ENCODE assay signal across 8 cellular contexts in genomic region chr17:42832213-42832933, GRCh38. TPM values are rescaled to one million over a fixed set of nuclear protein-coding genes. Genes with fewer than 3 reads are reported as not detected.
DNase-seq lines count a peak whose midpoint lies in the region; ATAC-seq, FAIRE-seq and TF ChIP-seq lines count a peak whose summit lies in the region.

No MANE protein-coding gene starts in this region.

- no peaks in the 10 kb centered on the region for H3K4me1 ChIP-seq in endodermal cell (ENCODE audit: control insufficient read depth, insufficient read depth, low read length)
- H3K4me1 ChIP-seq in neuron (ENCODE audit: insufficient read depth, low read length) = peaks cover 17% of the 10 kb centered on the region

- H3K36me3 ChIP-seq in endodermal cell (ENCODE audit: control insufficient read depth, insufficient read depth, low read length) (peaks cover 25% of the 10 kb centered on the region), neuron (ENCODE audit: insufficient read depth, low read length) (peaks cover 26% of the 10 kb centered on the region)

- no peak for FAIRE-seq in H54 (lab: Jason Lieb, UNC)

- H3K27ac ChIP-seq in endodermal cell (ENCODE audit: low read depth, low read length) = no peak overlapping the region

- peak; percentile 2 for ATAC-seq in GM21360 (IDR thresholded peaks at IDR 0.05; ENCODE audit: unreplicated experiment)

- no peaks in the 10 kb centered on the region for H3K9me3 ChIP-seq in endodermal cell (ENCODE audit: control insufficient read depth, low read length)
- no peaks in the 10 kb centered on the region for H3K9me3 ChIP-seq in neuron (ENCODE audit: low read length)

- H3K27me3 Mint-ChIP-seq in endodermal cell (ENCODE audit: insufficient read depth) = peaks cover 18% of the 10 kb centered on the region

- H3K4me3 ChIP-seq in NB4 (ENCODE audit: low read depth, low read length) (peak overlapping the region; percentile 99), endodermal cell (ENCODE audit: low read length) (peak overlapping the region; percentile 94), neuron (ENCODE audit: low read length) (peak overlapping the region; percentile 65)

- H3K27ac Mint-ChIP-seq in endodermal cell = peak overlapping the region; percentile 99

- peak overlapping the region; percentile 69 for H2AFZ ChIP-seq in neuron (ENCODE audit: low read depth, low read length)

- H3K4me1 Mint-ChIP-seq in endodermal cell = peaks cover 17% of the 10 kb centered on the region

- TF ChIP-seq POLR2A in NB4 (IDR thresholded peaks at IDR 0.05; ENCODE audit: extremely low read depth, insufficient read length) (no peak), H54 (IDR thresholded peaks at IDR 0.05; ENCODE audit: low read depth, low read length) (no peak)

- no peaks in the 10 kb centered on the region for H3K9me3 Mint-ChIP-seq in endodermal cell

- no peak for DNase-seq in NB4 (ENCODE audit: low read depth)
- no peak for DNase-seq in endodermal cell
- no peak for DNase-seq in GM10248 (ENCODE audit: extremely low spot score)
- DNase-seq in COLO829 (ENCODE audit: low spot score) = no peak
- DNase-seq in H54 (ENCODE audit: insufficient read length, low spot score) = no peak
- DNase-seq in ureter (ENCODE audit: low spot score) = no peak

- peak overlapping the region; percentile 94 for H3K4me3 Mint-ChIP-seq in endodermal cell

- POLR2A ChIA-PET in GM10248 (lab: Yijun Ruan, JAX) = interaction anchor here (1.4 kb wide), 1 partner anchor 16 kb away, joined by 4 read pairs; no protein-coding TSS in a partner anchor

- peaks cover 22% of the 10 kb centered on the region for H3K36me3 Mint-ChIP-seq in endodermal cell (ENCODE audit: low read depth)

- H3K27me3 ChIP-seq in endodermal cell (ENCODE audit: control insufficient read depth, insufficient read depth, low read length, poor library complexity, severe bottlenecking) (peaks cover 20% of the 10 kb centered on the region), neuron (ENCODE audit: insufficient read depth, low read length) (no peaks in the 10 kb centered on the region)

- 58 to 63% methylated on average over 9 of the region's 9 CpGs for WGBS in endodermal cell (ENCODE audit: insufficient coverage in 1 of 2, insufficient read length in 1 of 2), 2 experiments

- no peak for TF ChIP-seq CTCF in NB4 (IDR thresholded peaks at IDR 0.05; ENCODE audit: low read depth, low read length)
- no peak for TF ChIP-seq CTCF in endodermal cell (conservative IDR thresholded peaks at IDR 0.05)
- no peak for TF ChIP-seq CTCF in GM10248 (IDR thresholded peaks at IDR 0.05; ENCODE audit: control extremely low read depth, extremely low read depth, low read depth, missing control alignments)

- CTCF ChIA-PET in GM10248 (lab: Yijun Ruan, JAX) = interaction anchor here (1.7 to 9.7 kb wide), 4 partner anchors 9 to 166 kb away, joined by 4 to 80 read pairs (median 16); partner anchors contain the start of genes BECN1 and RPL27

- H3K9ac ChIP-seq in endodermal cell (ENCODE audit: extremely low read depth, low read length, poor library complexity, severe bottlenecking) = peak overlapping the region; percentile 89

RNA-seq across cellular contexts. Expression of gene PSME3, which starts 0.8 kb away (rescaled TPM):
- total RNA-seq in endodermal cell (100 to 1,000 TPM; 153 to 178 TPM), ureter (113 TPM)
- 124 TPM for polyA plus RNA-seq in endodermal cell (2013, experiment 1 of 2)
- polyA plus RNA-seq in endodermal cell (2013, experiment 2 of 2) = 115 TPM

RNA-seq across cellular contexts. Expression of gene BECN1, which starts 8.3 kb away (rescaled TPM):
- total RNA-seq in endodermal cell (10 to 100 TPM; 59.9 to 60.6 TPM), ureter (101 TPM)
- polyA plus RNA-seq in endodermal cell (2013, experiment 1 of 2) = 49.5 TPM
- polyA plus RNA-seq in endodermal cell (2013, experiment 2 of 2) = 45.0 TPM

RNA-seq across cellular contexts. Expression of gene AOC2, which starts 12.0 kb away (rescaled TPM):
- 1 to 10 TPM; 3.7 to 3.8 TPM for total RNA-seq in endodermal cell
- 1.7 TPM for polyA plus RNA-seq in endodermal cell (2013, experiment 1 of 2)
- polyA plus RNA-seq in endodermal cell (2013, experiment 2 of 2) = 1.6 TPM
- total RNA-seq in ureter = 3.6 TPM

RNA-seq across cellular contexts. Expression of gene AOC3, which starts 18.6 kb away (rescaled TPM):
- total RNA-seq in endodermal cell = 1 to 10 TPM; 1.3 to 1.9 TPM
- 0.93 TPM for polyA plus RNA-seq in endodermal cell (2013, experiment 1 of 2)
- 1.6 TPM for polyA plus RNA-seq in endodermal cell (2013, experiment 2 of 2)
- total RNA-seq in ureter = 89.9 TPM

RNA-seq across cellular contexts. Expression of gene CNTD1, which starts 33.7 kb away (rescaled TPM):
- total RNA-seq in endodermal cell (not detected), ureter (0.75 TPM)
- polyA plus RNA-seq in endodermal cell (2013, experiment 1 of 2) = not detected
- polyA plus RNA-seq in endodermal cell (2013, experiment 2 of 2) = not detected
